ENCODE assay signal across 19 cellular contexts in genomic region chr4:113471141-113471860, GRCh38.
A peak's percentile ranks its signal among the peaks of the same experiment; 100 is the strongest.
DNase-seq lines count a peak whose midpoint lies in the region; ATAC-seq and TF ChIP-seq lines count a peak whose summit lies in the region.
"Had no signal": no experiment of that assay in that cellular context is flagged by ENCODE, and none has a peak within 500 bp of the region (broad histone marks: within the 10 kb centered on the region; RNA-seq: fewer than 3 reads in every experiment).

No MANE protein-coding gene starts in this region.

- H3K27ac Mint-ChIP-seq in stimulated activated naive CD8-positive, alpha-beta T cell treated with anti-CD3 and anti-CD28 coated beads, Interleukin-15, Interleukin-2, amounts not matched to agents 100 ng/mL and 50 ng/mL, for 24 hours, result peak overlapping the region; percentile 56
- H3K27ac Mint-ChIP-seq in stimulated activated naive CD8-positive, alpha-beta T cell treated with anti-CD3 and anti-CD28 coated beads, Interleukin-15, amount 100 ng/mL, for 72 hours, result peak overlapping the region in 1 of 2 donors; percentile 5
- H3K27ac Mint-ChIP-seq: activated B cell treated with CpG ODN at 0.5 μM for 24 hours; activated CD8-positive, alpha-beta memory T cell treated with anti-CD3 and anti-CD28 coated beads, Interleukin-2, amount 10 ng/mL, durations not matched to agents 7 days and 5 days; activated naive CD4-positive, alpha-beta T cell treated with anti-CD3 and anti-CD28 coated beads for 36 hours; B cell; neural progenitor cell had no signal

- ATAC-seq in stimulated activated naive CD8-positive, alpha-beta T cell treated with anti-CD3 and anti-CD28 coated beads, Interleukin-15, amount 100 ng/mL, for 72 hours, result no peak
- ATAC-seq in HG02759 (IDR thresholded peaks at IDR 0.05; ENCODE audit: unreplicated experiment), result no peak
- ATAC-seq: activated CD8-positive, alpha-beta memory T cell treated with anti-CD3 and anti-CD28 coated beads, Interleukin-2, amount 10 ng/mL, durations not matched to agents 7 days and 5 days; Panc1; sciatic nerve had no signal

- H3K27ac ChIP-seq in muscle layer of duodenum (ENCODE audit: low read length) (peak overlapping the region; percentile 56), WERI-Rb-1 (no peak overlapping the region)
- H3K27ac ChIP-seq: neural progenitor cell had no signal

- H3K36me3 ChIP-seq in muscle layer of duodenum (ENCODE audit: control insufficient read depth in 1 of 2, insufficient read depth in 2 of 2, low read length in 2 of 2) (peaks cover 0 to 11% of the 10 kb centered on the region in 2 donors), WERI-Rb-1 (no peaks in the 10 kb centered on the region)
- H3K36me3 ChIP-seq: neural progenitor cell had no signal

- no peaks in the 10 kb centered on the region for H3K27me3 Mint-ChIP-seq in stimulated activated naive CD8-positive, alpha-beta T cell treated with anti-CD3 and anti-CD28 coated beads, Interleukin-15, Interleukin-2, amounts not matched to agents 100 ng/mL and 50 ng/mL, for 24 hours
- no peaks in the 10 kb centered on the region for H3K27me3 Mint-ChIP-seq in stimulated activated naive CD8-positive, alpha-beta T cell treated with anti-CD3 and anti-CD28 coated beads, Interleukin-15, amount 100 ng/mL, for 72 hours
- H3K27me3 Mint-ChIP-seq: activated B cell treated with CpG ODN at 0.5 μM for 24 hours; activated CD8-positive, alpha-beta memory T cell treated with anti-CD3 and anti-CD28 coated beads, Interleukin-2, amount 10 ng/mL, durations not matched to agents 7 days and 5 days; B cell had no signal

- DNase-seq in stimulated activated naive CD8-positive, alpha-beta T cell treated with anti-CD3 and anti-CD28 coated beads, Interleukin-15, amount 100 ng/mL, for 72 hours, result no peak
- DNase-seq in astrocyte of the hippocampus (ENCODE audit: low read depth, low spot score), result peak; percentile 45
- DNase-seq in WERI-Rb-1, result no peak
- no peak for DNase-seq in UCSD-AML1 (lab: John Stamatoyannopoulos, UW; ENCODE audit: unreplicated experiment)
- DNase-seq in NK-92 (lab: John Stamatoyannopoulos, UW; ENCODE audit: unreplicated experiment), result no peak
- DNase-seq: activated B cell treated with CpG ODN at 0.5 μM for 24 hours; activated CD8-positive, alpha-beta memory T cell treated with anti-CD3 and anti-CD28 coated beads, Interleukin-2, amount 10 ng/mL, durations not matched to agents 7 days and 5 days; activated naive CD4-positive, alpha-beta T cell treated with anti-CD3 and anti-CD28 coated beads for 36 hours; DMS 273 treated with DMSO at 0.1 percent for 48 hours; NCI-H2081; NCI-H748 treated with DMSO at 0.1 percent for 48 hours; stimulated activated CD4-positive, alpha-beta T cell treated with anti-CD3 and anti-CD28 coated beads, Interleukin-4, amount 100 ng/mL, for 24 hours had no signal

- peaks cover 4% of the 10 kb centered on the region for H3K9me3 Mint-ChIP-seq in stimulated activated naive CD8-positive, alpha-beta T cell treated with anti-CD3 and anti-CD28 coated beads, Interleukin-15, Interleukin-2, amounts not matched to agents 100 ng/mL and 50 ng/mL, for 24 hours
- H3K9me3 Mint-ChIP-seq in stimulated activated naive CD8-positive, alpha-beta T cell treated with anti-CD3 and anti-CD28 coated beads, Interleukin-15, amount 100 ng/mL, for 72 hours, result peaks cover 0 to 9% of the 10 kb centered on the region in 2 donors
- H3K9me3 Mint-ChIP-seq: activated B cell treated with CpG ODN at 0.5 μM for 24 hours had no signal

- H3K4me3 ChIP-seq in muscle layer of duodenum (ENCODE audit: low read depth in 1 of 2, low read length in 2 of 2), result no peak overlapping the region
- no peak overlapping the region for H3K4me3 ChIP-seq in WERI-Rb-1 (ENCODE audit: low read depth, low read length)
- H3K4me3 ChIP-seq: neural progenitor cell had no signal

- peaks cover 48% of the 10 kb centered on the region for H3K36me3 Mint-ChIP-seq in stimulated activated naive CD8-positive, alpha-beta T cell treated with anti-CD3 and anti-CD28 coated beads, Interleukin-15, Interleukin-2, amounts not matched to agents 100 ng/mL and 50 ng/mL, for 24 hours (ENCODE audit: low read depth)

- no peaks in the 10 kb centered on the region for H3K9me3 ChIP-seq in muscle layer of duodenum (ENCODE audit: control insufficient read depth in 1 of 2, low read length in 2 of 2)
- H3K9me3 ChIP-seq in WERI-Rb-1 (ENCODE audit: severe bottlenecking), result peaks cover under 1% of the 10 kb centered on the region

- no peak overlapping the region for H3K4me3 Mint-ChIP-seq in stimulated activated naive CD8-positive, alpha-beta T cell treated with anti-CD3 and anti-CD28 coated beads, Interleukin-15, Interleukin-2, amounts not matched to agents 100 ng/mL and 50 ng/mL, for 24 hours
- H3K4me3 Mint-ChIP-seq in stimulated activated naive CD8-positive, alpha-beta T cell treated with anti-CD3 and anti-CD28 coated beads, Interleukin-15, amount 100 ng/mL, for 72 hours, result no peak overlapping the region
- H3K4me3 Mint-ChIP-seq: activated B cell treated with CpG ODN at 0.5 μM for 24 hours; activated CD8-positive, alpha-beta memory T cell treated with anti-CD3 and anti-CD28 coated beads, Interleukin-2, amount 10 ng/mL, durations not matched to agents 7 days and 5 days; activated naive CD4-positive, alpha-beta T cell treated with anti-CD3 and anti-CD28 coated beads for 36 hours; B cell; neural progenitor cell had no signal

- TF ChIP-seq CTCF in WERI-Rb-1 (IDR thresholded peaks at IDR 0.05; ENCODE audit: low read depth, low read length), result no peak

- H3K27me3 ChIP-seq in muscle layer of duodenum (ENCODE audit: low read depth, low read length) (no peaks in the 10 kb centered on the region), WERI-Rb-1 (ENCODE audit: insufficient read depth, low read depth, severe bottlenecking) (no peaks in the 10 kb centered on the region)
- H3K27me3 ChIP-seq: neural progenitor cell had no signal

- no peaks in the 10 kb centered on the region for H3K4me1 ChIP-seq in muscle layer of duodenum (ENCODE audit: control insufficient read depth in 1 of 2, insufficient read depth in 2 of 2, low read length in 2 of 2)

- H3K4me1 Mint-ChIP-seq in stimulated activated naive CD8-positive, alpha-beta T cell treated with anti-CD3 and anti-CD28 coated beads, Interleukin-15, Interleukin-2, amounts not matched to agents 100 ng/mL and 50 ng/mL, for 24 hours (ENCODE audit: low read depth), result peaks cover 60% of the 10 kb centered on the region
- H3K4me1 Mint-ChIP-seq in stimulated activated naive CD8-positive, alpha-beta T cell treated with anti-CD3 and anti-CD28 coated beads, Interleukin-15, amount 100 ng/mL, for 72 hours, result peaks cover 38% of the 10 kb centered on the region
- H3K4me1 Mint-ChIP-seq: B cell had no signal
